In genomic region chr13:109072505-109072904, GRCh38 we compare ENCODE assay signal across 35 cellular contexts.
DNase-seq lines count a peak whose midpoint lies in the region; ATAC-seq, FAIRE-seq and TF ChIP-seq lines count a peak whose summit lies in the region.
"Had no signal": no experiment of that assay in that cellular context is flagged by ENCODE, and none has a peak within 500 bp of the region (broad histone marks: within the 10 kb centered on the region; RNA-seq: fewer than 3 reads in every experiment).

No MANE protein-coding gene starts in this region.

- peaks cover 2% of the 10 kb centered on the region for H3K27me3 Mint-ChIP-seq in endothelial cell (ENCODE audit: unreplicated experiment)
- H3K27me3 Mint-ChIP-seq: B cell; CD4-positive, alpha-beta memory T cell; CD4-positive, CD25-positive, alpha-beta regulatory T cell; CD8-positive, alpha-beta memory T cell had no signal

- no peaks in the 10 kb centered on the region for H3K9me3 Mint-ChIP-seq in endothelial cell (ENCODE audit: unreplicated experiment)

- no peaks in the 10 kb centered on the region for H3K36me3 Mint-ChIP-seq in endothelial cell (ENCODE audit: low read depth, unreplicated experiment)
- H3K36me3 Mint-ChIP-seq: CD14-positive monocyte; CD4-positive, CD25-positive, alpha-beta regulatory T cell; CD8-positive, alpha-beta memory T cell; CD8-positive, alpha-beta T cell had no signal

- TF ChIP-seq CTCF in endothelial cell (IDR thresholded peaks at IDR 0.05; ENCODE audit: unreplicated experiment) (no peak), upper lobe of right lung (IDR thresholded peaks at IDR 0.05) (no peak)

- H3K27me3 ChIP-seq in upper lobe of right lung, result peaks cover 2% of the 10 kb centered on the region
- H3K27me3 ChIP-seq: BLaER1; BLaER1 treated with 17β-estradiol and CSF1 and Interleukin-3, amounts not matched to agents 10 nM and 100 nM had no signal

- TF ChIP-seq POLR2A in H54 (IDR thresholded peaks at IDR 0.05; ENCODE audit: low read depth, low read length), result no peak

- H3K4me3 Mint-ChIP-seq in endothelial cell (ENCODE audit: unreplicated experiment), result no peak overlapping the region
- H3K4me3 Mint-ChIP-seq: B cell; CD14-positive monocyte; CD4-positive, alpha-beta memory T cell; CD4-positive, alpha-beta T cell; CD4-positive, CD25-positive, alpha-beta regulatory T cell; CD8-positive, alpha-beta memory T cell; CD8-positive, alpha-beta T cell had no signal

- intact Hi-C loops in upper lobe of right lung (cut with DNase I), result no loop called here

- H3K4me1 Mint-ChIP-seq in endothelial cell (ENCODE audit: unreplicated experiment), result peaks cover 10% of the 10 kb centered on the region
- H3K4me1 Mint-ChIP-seq: B cell; CD14-positive monocyte; CD4-positive, alpha-beta memory T cell; CD4-positive, CD25-positive, alpha-beta regulatory T cell; CD8-positive, alpha-beta memory T cell had no signal

- H3K4me3 ChIP-seq in upper lobe of right lung, result no peak overlapping the region
- H3K4me3 ChIP-seq: A549; BLaER1; BLaER1 treated with 17β-estradiol and CSF1 and Interleukin-3, amounts not matched to agents 10 nM and 100 nM had no signal

- peak overlapping the region; percentile 80 for H3K27ac Mint-ChIP-seq in endothelial cell (ENCODE audit: unreplicated experiment)
- H3K27ac Mint-ChIP-seq: B cell; CD14-positive monocyte; CD4-positive, alpha-beta memory T cell; CD4-positive, alpha-beta T cell; CD4-positive, CD25-positive, alpha-beta regulatory T cell; CD8-positive, alpha-beta memory T cell; CD8-positive, alpha-beta T cell had no signal

- H3K27ac ChIP-seq in upper lobe of right lung, result no peak overlapping the region
- H3K27ac ChIP-seq: 22Rv1; A549; BLaER1; BLaER1 treated with 17β-estradiol and CSF1 and Interleukin-3, amounts not matched to agents 10 nM and 100 nM; C4-2B had no signal

- FAIRE-seq in H54 (lab: Jason Lieb, UNC), result peak; percentile 78
- FAIRE-seq: A204.1, A549, D721Med had no signal

- DNase-seq in H54 (ENCODE audit: insufficient read length, low spot score) (no peak), NCI-H226 (peak; percentile 8), endothelial cell (ENCODE audit: low spot score) (no peak), upper lobe of right lung (no peak)
- DNase-seq in activated effector memory CD4-positive, alpha-beta T cell treated with Interleukin-2 at 50 U/mL for 16 hours, result no peak
- DNase-seq: 8988T; ACHN; AML-193; BE2C; C1 segment of cervical spinal cord; Caco-2; Calu3; CD4-positive, alpha-beta memory T cell; CD4-positive, alpha-beta T cell; CD4-positive, CD25-positive, alpha-beta regulatory T cell; CD8-positive, alpha-beta memory T cell; CD8-positive, alpha-beta T cell; COR-L47; DMS 273 treated with DMSO at 0.1 percent for 48 hours; DMS153; DMS53; DMS79; DMS79 treated with DMSO at 0.1 percent for 48 hours; DND-41; EL had no signal

- no peaks in the 10 kb centered on the region for H3K9me3 ChIP-seq in upper lobe of right lung
- H3K9me3 ChIP-seq: A549, BE2C, Caco-2 had no signal

- H3K4me1 ChIP-seq in upper lobe of right lung, result no peaks in the 10 kb centered on the region
- H3K4me1 ChIP-seq: A549; BE2C; BLaER1 treated with 17β-estradiol and CSF1 and Interleukin-3, amounts not matched to agents 10 nM and 100 nM; Caco-2 had no signal

- no peaks in the 10 kb centered on the region for H3K36me3 ChIP-seq in upper lobe of right lung
- H3K36me3 ChIP-seq: BE2C; BLaER1; BLaER1 treated with 17β-estradiol and CSF1 and Interleukin-3, amounts not matched to agents 10 nM and 100 nM had no signal

- ATAC-seq in upper lobe of right lung (no peak), HG03354 (IDR thresholded peaks at IDR 0.05; ENCODE audit: poor library complexity, severe bottlenecking, unreplicated experiment) (no peak)
- ATAC-seq: A549; CD8-positive, alpha-beta T cell had no signal
